In the genomic region with DNA sequence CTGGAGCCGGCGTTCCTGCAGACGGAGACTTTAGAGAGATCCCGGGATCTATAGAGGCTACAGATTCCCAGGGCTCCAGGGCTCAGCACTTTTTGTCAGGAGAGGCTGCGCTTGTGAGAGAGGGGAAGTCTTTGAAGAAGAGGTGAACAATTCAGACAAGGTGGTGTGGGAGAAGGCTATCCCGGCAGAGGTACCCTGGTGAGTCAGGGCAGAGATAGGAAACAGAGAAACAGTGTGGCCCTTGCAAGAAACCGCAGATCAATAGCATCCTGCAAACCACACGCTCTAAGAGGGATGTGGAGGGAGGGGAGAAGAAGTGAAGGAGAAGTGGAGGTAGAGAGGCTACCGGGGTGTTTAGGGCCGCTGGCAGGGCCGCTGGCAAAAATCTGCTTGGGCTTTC, we compare ENCODE assay signal across 20 cellular contexts.
"Had no signal": no experiment of that assay in that cellular context is flagged by ENCODE, and none has a peak within 500 bp of the region (broad histone marks: within the 10 kb centered on the region; RNA-seq: fewer than 3 reads in every experiment).

No MANE protein-coding gene starts in this region.

- H3K27ac ChIP-seq: lower lobe of right lung, parathyroid adenoma, right lobe of liver, thoracic aorta, tibial nerve, upper lobe of right lung, uterus had no signal

- ATAC-seq: effector memory CD8-positive, alpha-beta T cell; left ventricle myocardium superior; lower lobe of right lung; natural killer cell treated with Interleukin-12 subunit alpha and Interleukin-12 subunit beta and Interleukin-15 and Interleukin-18, amount 100 ng/mL, for 72 hours; right lobe of liver; stimulated activated naive B cell treated with anti-CD40 and anti-IgM and Interleukin-4, amounts not matched to agents 10 μg/mL and 1 μg/mL and 100 μg/mL, for 72 hours; upper lobe of right lung had no signal

- H3K36me3 Mint-ChIP-seq: natural killer cell treated with Interleukin-12 subunit alpha and Interleukin-12 subunit beta and Interleukin-15 and Interleukin-18, amount 100 ng/mL, for 72 hours had no signal

- H3K79me2 ChIP-seq: parathyroid adenoma had no signal

- H3K4me3 Mint-ChIP-seq: effector memory CD8-positive, alpha-beta T cell; natural killer cell treated with Interleukin-12 subunit alpha and Interleukin-12 subunit beta and Interleukin-15 and Interleukin-18, amount 100 ng/mL, for 72 hours; neural crest cell; stimulated activated naive B cell treated with anti-CD40 and anti-IgM and Interleukin-4, amounts not matched to agents 10 μg/mL and 1 μg/mL and 100 μg/mL, for 72 hours; stimulated activated naive CD8-positive, alpha-beta T cell treated with anti-CD3 and anti-CD28 coated beads, Interleukin-15, Interleukin-2, amounts not matched to agents 100 ng/mL and 50 ng/mL, for 24 hours had no signal

- H3K27ac Mint-ChIP-seq: effector memory CD8-positive, alpha-beta T cell; natural killer cell treated with Interleukin-12 subunit alpha and Interleukin-12 subunit beta and Interleukin-15 and Interleukin-18, amount 100 ng/mL, for 72 hours; progenitor cell of endocrine pancreas; stimulated activated naive B cell treated with anti-CD40 and anti-IgM and Interleukin-4, amounts not matched to agents 10 μg/mL and 1 μg/mL and 100 μg/mL, for 72 hours; stimulated activated naive CD8-positive, alpha-beta T cell treated with anti-CD3 and anti-CD28 coated beads, Interleukin-15, Interleukin-2, amounts not matched to agents 100 ng/mL and 50 ng/mL, for 24 hours had no signal

- DNase-seq: cortex of kidney; effector memory CD8-positive, alpha-beta T cell; head of caudate nucleus; left ventricle myocardium superior; lower lobe of right lung; naive B cell; right lobe of liver; small intestine; stimulated activated CD4-positive, alpha-beta T cell treated with anti-CD3 and anti-CD28 coated beads, Interleukin-15, amount 100 ng/mL, for 24 hours; stimulated activated CD4-positive, alpha-beta T cell treated with anti-CD3 and anti-CD28 coated beads, Interleukin-2, amount 100 ng/mL, for 48 hours; stimulated activated naive B cell treated with anti-CD40 and anti-IgM and Interleukin-4, amounts not matched to agents 10 μg/mL and 1 μg/mL and 100 μg/mL, for 72 hours; upper lobe of right lung; uterus had no signal

- H3K27me3 ChIP-seq: right lobe of liver, tibial nerve, upper lobe of right lung, uterus had no signal

- H3K9me3 ChIP-seq: lower lobe of right lung, right lobe of liver, thoracic aorta, upper lobe of right lung, uterus had no signal

- H3K36me3 ChIP-seq: lower lobe of right lung, right lobe of liver, thoracic aorta, tibial nerve, upper lobe of right lung, uterus had no signal

- H3K4me1 ChIP-seq: parathyroid adenoma, right lobe of liver, uterus had no signal

- H3K9me3 Mint-ChIP-seq: natural killer cell treated with Interleukin-12 subunit alpha and Interleukin-12 subunit beta and Interleukin-15 and Interleukin-18, amount 100 ng/mL, for 72 hours had no signal

- H3K4me3 ChIP-seq: lower lobe of right lung, right lobe of liver, thoracic aorta, tibial nerve, upper lobe of right lung, uterus had no signal

- H3K27me3 Mint-ChIP-seq: naive B cell; stimulated activated naive B cell treated with anti-CD40 and anti-IgM and Interleukin-4, amounts not matched to agents 10 μg/mL and 1 μg/mL and 100 μg/mL, for 72 hours; stimulated activated naive CD8-positive, alpha-beta T cell treated with anti-CD3 and anti-CD28 coated beads, Interleukin-15, Interleukin-2, amounts not matched to agents 100 ng/mL and 50 ng/mL, for 24 hours had no signal

- H2AFZ ChIP-seq: parathyroid adenoma had no signal

- H3K9ac ChIP-seq: parathyroid adenoma had no signal
